In genomic region chr3:18982920-18983319, GRCh38 we compare ENCODE assay signal across 7 cellular contexts.
"Had no signal": no experiment of that assay in that cellular context is flagged by ENCODE, and none has a peak within 500 bp of the region (broad histone marks: within the 10 kb centered on the region; RNA-seq: fewer than 3 reads in every experiment).

No MANE protein-coding gene starts in this region.

- H3K4me3 Mint-ChIP-seq: GM23338, H9, IgD-negative memory B cell had no signal

- H3K27ac Mint-ChIP-seq: GM23338, IgD-negative memory B cell had no signal

- ATAC-seq: GM23338, HepG2 had no signal

- H3K27me3 Mint-ChIP-seq: IgD-negative memory B cell had no signal

- H3K4me3 ChIP-seq: GM23338 had no signal

- H2AFZ ChIP-seq: GM23338 had no signal

- DNase-seq: H9, HCEC 1CT, KBM-7 had no signal

- H3K4me2 ChIP-seq: GM23338 had no signal

- H3K27ac ChIP-seq: HL-60 had no signal

- H3K4me1 Mint-ChIP-seq: IgD-negative memory B cell had no signal
